In genomic region chr20:41316602-41317535, GRCh38 we compare ENCODE assay signal across 8 cellular contexts. TPM values are rescaled to one million over a fixed set of nuclear protein-coding genes. Genes with fewer than 3 reads are reported as not detected.
DNase-seq lines count a peak whose midpoint lies in the region; ATAC-seq lines count a peak whose summit lies in the region.

No MANE protein-coding gene starts in this region.

- peaks cover 4% of the 10 kb centered on the region for H3K27me3 Mint-ChIP-seq in activated CD8-positive, alpha-beta T cell treated with anti-CD3 and anti-CD28 coated beads, Interleukin-2, amount 10 ng/mL, durations not matched to agents 7 days and 5 days (ENCODE audit: low read depth)
- H3K27me3 Mint-ChIP-seq in memory B cell = no peaks in the 10 kb centered on the region

- peak overlapping the region; percentile 83 for H3K4me3 Mint-ChIP-seq in activated CD8-positive, alpha-beta T cell treated with anti-CD3 and anti-CD28 coated beads, Interleukin-2, amount 10 ng/mL, durations not matched to agents 7 days and 5 days
- peak overlapping the region; percentile 89 for H3K4me3 Mint-ChIP-seq in memory B cell

- peaks cover 36% of the 10 kb centered on the region for H3K4me1 Mint-ChIP-seq in activated CD8-positive, alpha-beta T cell treated with anti-CD3 and anti-CD28 coated beads, Interleukin-2, amount 10 ng/mL, durations not matched to agents 7 days and 5 days (ENCODE audit: low read depth)
- H3K4me1 Mint-ChIP-seq in memory B cell = peaks cover 6% of the 10 kb centered on the region

- ATAC-seq in GM18519 (IDR thresholded peaks at IDR 0.05; ENCODE audit: low FRiP score, unreplicated experiment) = peak; percentile 29
- ATAC-seq in HG03060 (IDR thresholded peaks at IDR 0.05; ENCODE audit: low read depth, unreplicated experiment) = peak; percentile 25
- ATAC-seq in activated CD8-positive, alpha-beta T cell treated with anti-CD3 and anti-CD28 coated beads, Interleukin-2, amount 10 ng/mL, durations not matched to agents 7 days and 5 days = peak; percentile 72
- ATAC-seq in memory B cell (ENCODE audit: low read depth) = peak; percentile 53

- peak overlapping the region; percentile 87 for H3K27ac Mint-ChIP-seq in activated CD8-positive, alpha-beta T cell treated with anti-CD3 and anti-CD28 coated beads, Interleukin-2, amount 10 ng/mL, durations not matched to agents 7 days and 5 days
- H3K27ac Mint-ChIP-seq in memory B cell = peak overlapping the region; percentile 78

- peak; percentile 84 for DNase-seq in 8988T
- peak; percentile 28 for DNase-seq in NCI-H446 treated with DMSO at 0.1 percent for 48 hours (lab: John Stamatoyannopoulos, UW)
- peak; percentile 84 for DNase-seq in activated CD8-positive, alpha-beta T cell treated with anti-CD3 and anti-CD28 coated beads, Interleukin-2, amount 10 ng/mL, durations not matched to agents 7 days and 5 days
- DNase-seq in effector CD4-positive, alpha-beta T cell = peak; percentile 65
- DNase-seq in memory B cell (ENCODE audit: low spot score in 2 of 2) = peak; percentile 53 to 67
- peak; percentile 71 for DNase-seq in stimulated activated CD8-positive, alpha-beta memory T cell treated with anti-CD3 and anti-CD28 coated beads, Interleukin-12 subunit alpha, Interleukin-12 subunit beta, amount 100 ng/mL, for 4 hours (ENCODE audit: low read depth)

- no peaks in the 10 kb centered on the region for H3K36me3 Mint-ChIP-seq in activated CD8-positive, alpha-beta T cell treated with anti-CD3 and anti-CD28 coated beads, Interleukin-2, amount 10 ng/mL, durations not matched to agents 7 days and 5 days (ENCODE audit: low read depth)
- H3K36me3 Mint-ChIP-seq in memory B cell = no peaks in the 10 kb centered on the region

- POLR2A ChIA-PET in activated CD8-positive, alpha-beta T cell treated with anti-CD3 and anti-CD28 coated beads, Interleukin-2, amount 10 ng/mL, durations not matched to agents 7 days and 5 days (lab: Charles Lee) = interaction anchor here (0.5 kb wide), 1 partner anchor 151 kb away, joined by 3 read pairs; no protein-coding TSS in a partner anchor

- CTCF ChIA-PET in activated CD8-positive, alpha-beta T cell treated with anti-CD3 and anti-CD28 coated beads, Interleukin-2, amount 10 ng/mL, durations not matched to agents 7 days and 5 days (lab: Charles Lee) = interaction anchor here (0.6 to 0.7 kb wide), 2 partner anchors 11 to 182 kb away, joined by 3 read pairs; no protein-coding TSS in a partner anchor

- no peaks in the 10 kb centered on the region for H3K9me3 Mint-ChIP-seq in activated CD8-positive, alpha-beta T cell treated with anti-CD3 and anti-CD28 coated beads, Interleukin-2, amount 10 ng/mL, durations not matched to agents 7 days and 5 days (ENCODE audit: insufficient read depth)
- H3K9me3 Mint-ChIP-seq in memory B cell = no peaks in the 10 kb centered on the region

RNA-seq across cellular contexts. Expression of gene ZHX3, which starts 0.7 kb away (rescaled TPM):
- 10 to 100 TPM; 11.9 to 15.0 TPM for total RNA-seq in activated CD8-positive, alpha-beta T cell treated with anti-CD3 and anti-CD28 coated beads, Interleukin-2, amount 10 ng/mL, durations not matched to agents 7 days and 5 days

RNA-seq across cellular contexts. Expression of gene LPIN3, which starts 23.8 kb away (rescaled TPM):
- under 1 TPM; 0.74 to 0.91 TPM for total RNA-seq in activated CD8-positive, alpha-beta T cell treated with anti-CD3 and anti-CD28 coated beads, Interleukin-2, amount 10 ng/mL, durations not matched to agents 7 days and 5 days

RNA-seq across cellular contexts. Expression of gene EMILIN3, which starts 49.7 kb away (rescaled TPM):
- total RNA-seq in activated CD8-positive, alpha-beta T cell treated with anti-CD3 and anti-CD28 coated beads, Interleukin-2, amount 10 ng/mL, durations not matched to agents 7 days and 5 days = not detected

Comparison
In these comparisons a context has a peak if more than half of its experiments do, and no peak if none do; other contexts are left out.
1. Peak in every context shown above with its lines: DNase-seq and ATAC-seq.
2. DNase-seq: peak in every context shown above with its lines; median percentile 84 in 8988T; 84 in activated CD8-positive, alpha-beta T cell treated with anti-CD3 and anti-CD28 coated beads, Interleukin-2, amount 10 ng/mL, durations not matched to agents 7 days and 5 days; 71 in stimulated activated CD8-positive, alpha-beta memory T cell treated with anti-CD3 and anti-CD28 coated beads, Interleukin-12 subunit alpha, Interleukin-12 subunit beta, amount 100 ng/mL, for 4 hours; 65 in effector CD4-positive, alpha-beta T cell; 60 in memory B cell; 28 in NCI-H446 treated with DMSO at 0.1 percent for 48 hours.